ENCODE assay signal across 8 cellular contexts in the genomic region with DNA sequence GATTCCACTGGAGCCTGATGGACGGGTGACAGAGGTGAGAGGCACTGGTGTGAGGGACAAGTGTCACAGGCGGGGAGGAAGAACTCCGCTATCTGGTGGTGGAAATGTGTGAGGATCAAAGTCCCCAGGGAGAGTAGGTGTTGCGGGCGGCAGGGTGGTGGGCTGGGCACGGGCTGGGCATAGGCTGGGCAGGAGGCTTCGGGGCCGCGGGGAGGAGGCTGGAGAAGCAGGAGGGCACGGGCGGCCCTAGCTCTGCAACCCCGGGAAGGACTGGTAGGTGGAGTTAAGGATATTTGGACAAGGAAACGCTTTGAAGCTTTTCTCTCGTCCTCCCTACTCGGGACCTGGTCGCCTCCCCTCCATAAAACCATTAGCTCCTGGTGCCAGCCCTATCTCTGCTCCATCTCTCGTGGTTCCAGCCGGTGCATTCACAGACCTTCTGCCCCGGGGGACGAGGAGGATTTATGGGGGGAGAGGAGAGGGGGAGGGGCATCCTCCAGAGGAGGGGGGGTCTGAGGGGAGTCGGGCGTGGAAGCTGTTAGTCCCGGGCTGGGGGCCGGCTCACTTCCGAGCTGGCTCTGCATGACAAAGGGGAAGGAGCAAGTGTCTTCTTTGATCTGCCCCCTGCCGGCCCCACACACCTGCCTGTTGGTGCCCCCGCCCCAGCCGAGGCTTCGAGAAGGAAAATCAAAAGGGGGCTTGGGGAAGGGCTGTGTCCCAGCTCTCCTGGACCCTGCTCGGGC. TPM values are rescaled to one million over a fixed set of nuclear protein-coding genes. Genes with fewer than 3 reads are reported as not detected.
DNase-seq lines count a peak whose midpoint lies in the region; ATAC-seq and TF ChIP-seq lines count a peak whose summit lies in the region.

No MANE protein-coding gene starts in this region.

- H3K4me3 ChIP-seq in GM06990 (replicated peaks; ENCODE audit: low read depth, low read length) (peak overlapping the region; percentile 37), coronary artery (peak overlapping the region; percentile 73), muscle layer of colon (ENCODE audit: low read depth in 1 of 2, low read length in 2 of 2) (peak overlapping the region; percentile 66 to 85)

- TF ChIP-seq CTCF in GM06990 (IDR thresholded peaks at IDR 0.05; ENCODE audit: insufficient read depth, low read length, poor library complexity, severe bottlenecking), result peak; percentile 49
- no peak for TF ChIP-seq CTCF in coronary artery (IDR thresholded peaks at IDR 0.05)

- in situ Hi-C loops in KBM-7 (cut with MboI; ENCODE audit: low pct_unique_long_range_greater_than_20kb, low sequenced_read_pairs), result loop anchor here (10.0 kb wide), 1 partner anchor 305 kb away; no protein-coding TSS in a partner anchor

- no peak for ATAC-seq in HG03108 (IDR thresholded peaks at IDR 0.05; ENCODE audit: unreplicated experiment)

- no peak overlapping the region for H3K27ac ChIP-seq in coronary artery
- H3K27ac ChIP-seq in muscle layer of colon (ENCODE audit: low read depth, low read length), result peak overlapping the region; percentile 62

- DNase-seq in GM06990 (ENCODE audit: extremely low read depth, insufficient read length) (peak; percentile 44), NCI-H146 (lab: John Stamatoyannopoulos, UW) (peak; percentile 71), coronary artery (ENCODE audit: low spot score) (no peak), KBM-7 (no peak), A172 (ENCODE audit: low spot score) (no peak)
- no peak for DNase-seq in stimulated activated CD4-positive, alpha-beta T cell treated with anti-CD3 and anti-CD28 coated beads, Interleukin-2, amount 100 ng/mL, for 48 hours

- H3K27me3 ChIP-seq in GM06990 (replicated peaks; ENCODE audit: control insufficient read depth, insufficient read depth, low read length) (no peaks in the 10 kb centered on the region; the same call in 1 of the 2 replicates), muscle layer of colon (ENCODE audit: control insufficient read depth in 1 of 2, insufficient read depth in 2 of 2, low read length in 2 of 2) (peaks cover 0 to 5% of the 10 kb centered on the region in 2 donors)

- no peak overlapping the region for H3K9ac ChIP-seq in muscle layer of colon (ENCODE audit: low read length)

- H3K36me3 ChIP-seq in GM06990 (ENCODE audit: control insufficient read depth, insufficient read depth, low read length) (peaks cover 1% of the 10 kb centered on the region; the same call in 1 of the 2 replicates), muscle layer of colon (ENCODE audit: insufficient read depth, low read length) (no peaks in the 10 kb centered on the region)

- no peaks in the 10 kb centered on the region for H3K9me3 ChIP-seq in muscle layer of colon (ENCODE audit: low read length)

- H3K4me1 ChIP-seq in muscle layer of colon (ENCODE audit: insufficient read depth, low read length), result peaks cover 28% of the 10 kb centered on the region

RNA-seq across cellular contexts. Expression of a gene that starts 0.5 kb away (rescaled TPM):
- total RNA-seq in A172 (2014; rRNA removed; shearing (Covaris generic)), result 10.1 and 10.3 TPM in 2 replicates

RNA-seq across cellular contexts. Expression of a gene that starts 35.1 kb away (rescaled TPM):
- 4.7 and 5.0 TPM in 2 replicates for total RNA-seq in A172 (2014; rRNA removed; shearing (Covaris generic))

Comparison
In these comparisons a context has a peak if more than half of its experiments do, and no peak if none do; other contexts are left out.
1. DNase-seq: peak in GM06990 (single experiment) and NCI-H146 (single experiment); none in coronary artery (single experiment), stimulated activated CD4-positive, alpha-beta T cell treated with anti-CD3 and anti-CD28 coated beads, Interleukin-2, amount 100 ng/mL, for 48 hours (0 of 2), KBM-7 (single experiment) and A172 (single experiment).
2. Peak in every context shown above with its lines, with median percentiles within 50 percentile points of each other: H3K4me3 ChIP-seq.